8 cellular contexts compared by ENCODE assay signal in genomic region chr11:66408488-66409214, GRCh38. TPM values are rescaled to one million over a fixed set of nuclear protein-coding genes. Genes with fewer than 3 reads are reported as not detected.
DNase-seq lines count a peak whose midpoint lies in the region; ATAC-seq and TF ChIP-seq lines count a peak whose summit lies in the region.

No MANE protein-coding gene starts in this region.

- H3K4me3 ChIP-seq in BE2C (ENCODE audit: low read depth, low read length): peak overlapping the region; percentile 73
- peak overlapping the region; percentile 46 for H3K4me3 ChIP-seq in ovary
- H3K4me3 ChIP-seq in thymus (ENCODE audit: low read length): peak overlapping the region; percentile 24

- peak; percentile 92 for DNase-seq in BE2C
- DNase-seq in NCI-H1105 (lab: John Stamatoyannopoulos, UW): peak; percentile 98
- DNase-seq in SKM-1 (lab: John Stamatoyannopoulos, UW; ENCODE audit: unreplicated experiment): peak; percentile 73
- DNase-seq in activated naive CD4-positive, alpha-beta T cell treated with anti-CD3 and anti-CD28 coated beads, Interleukin-2, amount 50 U/mL, for 72 hours (ENCODE audit: low spot score in 2 of 2): peak; percentile 88 to 100
- peak; percentile 94 for DNase-seq in Right ventricle myocardium superior
- DNase-seq in ovary: peak; percentile 90 to 96 (median 93)

- intact Hi-C loops in Right ventricle myocardium superior (cut with DNase I) (loop anchor here (1.0 to 5.0 kb wide), 3 partner anchors 22 to 424 kb away; no protein-coding TSS in a partner anchor), ovary (cut with DNase I) (loop anchor here in 1 of 4 donors (2.0 kb wide), 1 partner anchor 30 kb away; the partner anchor contains the start of gene MRPL11)

- TF ChIP-seq EP300 in ovary (IDR thresholded peaks at IDR 0.05): peak; percentile 35

- WGBS in ovary, 3 donors: 0 to 1% (median 0%) methylated on average over 41 to 63 of the region's 63 CpGs
- under 1% methylated on average over 63 of the region's 63 CpGs for WGBS in thymus

- no peaks in the 10 kb centered on the region for H3K36me3 ChIP-seq in BE2C
- no peaks in the 10 kb centered on the region for H3K36me3 ChIP-seq in ovary
- H3K36me3 ChIP-seq in thymus (ENCODE audit: control insufficient read depth, insufficient read depth): no peaks in the 10 kb centered on the region

- H3K9me3 ChIP-seq in BE2C (no peaks in the 10 kb centered on the region), ovary (no peaks in the 10 kb centered on the region), thymus (ENCODE audit: control insufficient read depth) (no peaks in the 10 kb centered on the region)

- H3K27ac Mint-ChIP-seq in activated naive CD4-positive, alpha-beta T cell treated with anti-CD3 and anti-CD28 coated beads, Interleukin-2, amount 50 U/mL, for 72 hours: no peak overlapping the region

- TF ChIP-seq CTCF in BE2C (IDR thresholded peaks at IDR 0.05; ENCODE audit: low read depth, low read length) (peak; percentile 100), ovary (IDR thresholded peaks at IDR 0.05) (peak; percentile 99 to 100 (median 100))

- H3K36me3 Mint-ChIP-seq in activated naive CD4-positive, alpha-beta T cell treated with anti-CD3 and anti-CD28 coated beads, Interleukin-2, amount 50 U/mL, for 72 hours: no peaks in the 10 kb centered on the region

- peaks cover 3% of the 10 kb centered on the region; the same call in 1 of the 2 replicates for H3K4me1 ChIP-seq in BE2C
- no peaks in the 10 kb centered on the region for H3K4me1 ChIP-seq in ovary (ENCODE audit: insufficient read depth)
- peaks cover 4% of the 10 kb centered on the region for H3K4me1 ChIP-seq in thymus (ENCODE audit: control insufficient read depth, insufficient read depth, low read length)

- H3K27me3 ChIP-seq in BE2C (peaks cover 14% of the 10 kb centered on the region), ovary (no peaks in the 10 kb centered on the region), thymus (ENCODE audit: control insufficient read depth, insufficient read depth) (peaks cover 10% of the 10 kb centered on the region)

- ATAC-seq in GM21390 (IDR thresholded peaks at IDR 0.05; ENCODE audit: unreplicated experiment) (peak; percentile 55), Right ventricle myocardium superior (ENCODE audit: poor library complexity) (peak; percentile 97)
- ATAC-seq in activated naive CD4-positive, alpha-beta T cell treated with anti-CD3 and anti-CD28 coated beads, Interleukin-2, amount 50 U/mL, for 72 hours: peak; percentile 94 to 96

- peak; percentile 27 for TF ChIP-seq POLR2A in ovary (IDR thresholded peaks at IDR 0.05)

- H3K9me3 Mint-ChIP-seq in activated naive CD4-positive, alpha-beta T cell treated with anti-CD3 and anti-CD28 coated beads, Interleukin-2, amount 50 U/mL, for 72 hours: no peaks in the 10 kb centered on the region

- H3K27ac ChIP-seq in ovary: peak overlapping the region; percentile 26 to 43
- no peak overlapping the region for H3K27ac ChIP-seq in thymus (ENCODE audit: low read depth)

RNA-seq across cellular contexts. Expression of gene NPAS4, which starts 12.2 kb away (rescaled TPM):
- polyA plus RNA-seq in BE2C (2012; ENCODE audit: insufficient read depth, insufficient read length, low read depth): not detected
- total RNA-seq in activated naive CD4-positive, alpha-beta T cell treated with anti-CD3 and anti-CD28 coated beads, Interleukin-2, amount 50 U/mL, for 72 hours: under 1 TPM; 0.09 to 0.47 TPM
- total RNA-seq in Right ventricle myocardium superior: not detected
- 1 to 10 TPM in 1 of 7 donors, under 1 TPM in 4, not detected in 2; 0.07 to 3.3 (median 0.36) TPM for total RNA-seq in ovary
- under 1 TPM; 0.11 to 0.25 TPM for polyA plus RNA-seq in ovary
- 0.05 TPM for polyA plus RNA-seq in thymus

RNA-seq across cellular contexts. Expression of gene MRPL11, which starts 30.0 kb away (rescaled TPM):
- polyA plus RNA-seq in BE2C (2012; ENCODE audit: insufficient read depth, insufficient read length, low read depth): 97.6 TPM
- total RNA-seq in activated naive CD4-positive, alpha-beta T cell treated with anti-CD3 and anti-CD28 coated beads, Interleukin-2, amount 50 U/mL, for 72 hours: 100 to 1,000 TPM in 1 of 2 donors, 10 to 100 TPM in 1; 81.9 to 131 TPM
- total RNA-seq in Right ventricle myocardium superior (52.6 TPM), ovary (10 to 100 TPM; 30.9 to 53.5 (median 44.1) TPM)
- polyA plus RNA-seq in ovary (10 to 100 TPM; 38.9 to 41.4 TPM), thymus (45.3 TPM)

RNA-seq across cellular contexts. Expression of gene SLC29A2, which starts 37.1 kb away (rescaled TPM):
- 11.9 TPM for polyA plus RNA-seq in BE2C (2012; ENCODE audit: insufficient read depth, insufficient read length, low read depth)
- total RNA-seq in activated naive CD4-positive, alpha-beta T cell treated with anti-CD3 and anti-CD28 coated beads, Interleukin-2, amount 50 U/mL, for 72 hours: 10 to 100 TPM in 1 of 2 donors, 1 to 10 TPM in 1; 6.1 to 10.5 TPM
- total RNA-seq in Right ventricle myocardium superior (16.3 TPM), ovary (1 to 10 TPM in 4 of 7 donors, under 1 TPM in 3; 0.48 to 3.1 (median 1.3) TPM)
- polyA plus RNA-seq in ovary (under 1 TPM; 0.70 to 0.71 TPM), thymus (14.2 TPM)

RNA-seq across cellular contexts. Expression of gene PELI3, which starts 58.1 kb away (rescaled TPM):
- polyA plus RNA-seq in BE2C (2012; ENCODE audit: insufficient read depth, insufficient read length, low read depth): 8.1 TPM
- 1 to 10 TPM; 4.2 to 8.5 TPM for total RNA-seq in activated naive CD4-positive, alpha-beta T cell treated with anti-CD3 and anti-CD28 coated beads, Interleukin-2, amount 50 U/mL, for 72 hours
- 8.9 TPM for total RNA-seq in Right ventricle myocardium superior
- total RNA-seq in ovary: 10 to 100 TPM; 13.9 to 29.6 (median 21.7) TPM
- polyA plus RNA-seq in ovary: 10 to 100 TPM in 1 of 2 donors, 1 to 10 TPM in 1; 7.6 to 18.5 TPM
- 2.4 TPM for polyA plus RNA-seq in thymus
